In genomic region chr1:116167625-116168276, GRCh38 we compare ENCODE assay signal across 9 cellular contexts. TPM values are rescaled to one million over a fixed set of nuclear protein-coding genes. Genes with fewer than 3 reads are reported as not detected.
A peak's percentile ranks its signal among the peaks of the same experiment; 100 is the strongest.
DNase-seq lines count a peak whose midpoint lies in the region; ATAC-seq and TF ChIP-seq lines count a peak whose summit lies in the region.
"Had no signal": no experiment of that assay in that cellular context is flagged by ENCODE, and none has a peak within 500 bp of the region (broad histone marks: within the 10 kb centered on the region; RNA-seq: fewer than 3 reads in every experiment).

No MANE protein-coding gene starts in this region.

- DNase-seq in GM10248 (ENCODE audit: extremely low spot score): no peak
- peak in 1 of 3 donors; percentile 63 for DNase-seq in Peyer's patch
- DNase-seq in fibroblast of mammary gland (ENCODE audit: low read depth): no peak
- DNase-seq in osteocyte (ENCODE audit: extremely low spot score, unreplicated experiment): no peak
- DNase-seq in NCI-H2171 (lab: John Stamatoyannopoulos, UW): no peak
- no peak for DNase-seq in HUDEP-2 (lab: John Stamatoyannopoulos, UW; ENCODE audit: unreplicated experiment in 76 of 76)
- DNase-seq in NCI-H1436 treated with DMSO at 0.1 percent for 48 hours (lab: John Stamatoyannopoulos, UW): no peak

- H3K4me3 ChIP-seq in Peyer's patch (peak overlapping the region; percentile 42 to 63 (median 62)), fibroblast of mammary gland (ENCODE audit: control insufficient read depth, low read depth, low read length) (peak overlapping the region; percentile 52)

- H3K27me3 ChIP-seq in Peyer's patch: no peaks in the 10 kb centered on the region

- TF ChIP-seq POLR2A in Peyer's patch (IDR thresholded peaks at IDR 0.05): no peak

- no peaks in the 10 kb centered on the region for H3K9me3 ChIP-seq in Peyer's patch

- ATAC-seq in HG02885 (IDR thresholded peaks at IDR 0.05; ENCODE audit: poor library complexity, unreplicated experiment): no peak

- H3K27me3 Mint-ChIP-seq in osteocyte (ENCODE audit: unreplicated experiment): peaks cover 58% of the 10 kb centered on the region

- no peaks in the 10 kb centered on the region for H3K36me3 Mint-ChIP-seq in osteocyte (ENCODE audit: unreplicated experiment)

- H3K4me3 Mint-ChIP-seq in osteocyte (ENCODE audit: unreplicated experiment): peak overlapping the region; percentile 43

- POLR2A ChIA-PET in GM10248 (lab: Yijun Ruan, JAX): no interaction called here

- H3K27ac Mint-ChIP-seq in osteocyte (ENCODE audit: unreplicated experiment): no peak overlapping the region

- H3K9me3 Mint-ChIP-seq in osteocyte (ENCODE audit: unreplicated experiment): no peaks in the 10 kb centered on the region

- peak; percentile 24 for TF ChIP-seq CTCF in GM10248 (IDR thresholded peaks at IDR 0.05; ENCODE audit: control extremely low read depth, extremely low read depth, low read depth, missing control alignments)
- no peak for TF ChIP-seq CTCF in Peyer's patch (IDR thresholded peaks at IDR 0.05)
- no peak for TF ChIP-seq CTCF in fibroblast of mammary gland (conservative IDR thresholded peaks at IDR 0.05; ENCODE audit: control insufficient read depth, insufficient read depth, low read depth, low read length)
- TF ChIP-seq CTCF in osteocyte (IDR thresholded peaks at IDR 0.05): no peak

- H3K4me1 ChIP-seq in Peyer's patch: peaks cover 0 to 18% (median 0%) of the 10 kb centered on the region in 4 donors

- H3K4me1 Mint-ChIP-seq in osteocyte (ENCODE audit: unreplicated experiment): peaks cover 5% of the 10 kb centered on the region

- no peaks in the 10 kb centered on the region for H3K36me3 ChIP-seq in Peyer's patch

- peak overlapping the region; percentile 60 to 76 (median 70) for H3K27ac ChIP-seq in Peyer's patch

- CTCF ChIA-PET in GM10248 (lab: Yijun Ruan, JAX): interaction anchor here (1.1 to 6.9 kb wide), 13 partner anchors 13 to 348 kb away, joined by 3 to 33 read pairs (median 5); no protein-coding TSS in a partner anchor

RNA-seq across cellular contexts. Expression of gene MAB21L3, which starts 56.6 kb away (rescaled TPM):
- total RNA-seq in Peyer's patch (1 to 10 TPM in 2 of 4 donors, under 1 TPM in 1, not detected in 1; 0.94 to 1.8 (median 1.1) TPM), osteocyte (not detected in 2 replicates)
- total RNA-seq: RPMI7951 had no signal
